In the genomic region with DNA sequence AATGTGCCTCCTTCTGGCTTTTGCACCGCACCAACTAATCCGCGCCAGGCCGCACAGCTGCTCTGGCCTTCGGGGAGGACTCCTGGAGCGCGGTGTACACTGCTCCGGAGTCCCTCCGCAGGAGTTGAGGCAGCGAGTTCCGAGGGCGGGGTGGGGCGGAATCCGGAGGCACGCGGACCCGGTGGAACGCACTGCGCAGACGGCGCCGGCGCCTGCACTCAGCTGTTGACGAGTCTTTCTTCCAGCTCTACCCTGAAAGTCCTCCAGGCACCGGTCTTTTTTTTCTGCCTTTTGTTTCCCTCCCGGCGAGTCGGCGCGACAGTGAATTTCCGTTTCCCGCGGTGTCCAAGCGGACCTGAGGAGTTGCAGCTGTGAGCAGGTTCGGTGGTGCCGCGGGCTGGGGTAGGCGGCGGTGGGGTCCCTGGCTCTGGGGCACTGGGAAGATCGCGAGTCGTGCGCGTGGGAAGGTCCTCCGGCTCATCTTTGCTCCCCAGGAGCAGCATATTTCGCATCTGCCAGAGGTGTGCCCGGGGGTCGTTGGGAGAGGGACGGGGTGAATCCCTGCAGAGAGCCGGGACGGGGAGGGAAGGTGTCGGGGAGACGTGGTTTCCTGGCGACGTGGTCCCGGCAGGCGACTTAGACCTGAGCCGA, we compare ENCODE assay signal across 1 cellular context.
A peak's percentile ranks its signal among the peaks of the same experiment; 100 is the strongest.
TF ChIP-seq lines count a peak whose summit lies in the region.

No MANE protein-coding gene starts in this region.

TF ChIP-seq in K562, 482 proteins besides CTCF, POLR2A, EP300 and RAD21 (continued from another document):
- TF ChIP-seq, protein P1, sequence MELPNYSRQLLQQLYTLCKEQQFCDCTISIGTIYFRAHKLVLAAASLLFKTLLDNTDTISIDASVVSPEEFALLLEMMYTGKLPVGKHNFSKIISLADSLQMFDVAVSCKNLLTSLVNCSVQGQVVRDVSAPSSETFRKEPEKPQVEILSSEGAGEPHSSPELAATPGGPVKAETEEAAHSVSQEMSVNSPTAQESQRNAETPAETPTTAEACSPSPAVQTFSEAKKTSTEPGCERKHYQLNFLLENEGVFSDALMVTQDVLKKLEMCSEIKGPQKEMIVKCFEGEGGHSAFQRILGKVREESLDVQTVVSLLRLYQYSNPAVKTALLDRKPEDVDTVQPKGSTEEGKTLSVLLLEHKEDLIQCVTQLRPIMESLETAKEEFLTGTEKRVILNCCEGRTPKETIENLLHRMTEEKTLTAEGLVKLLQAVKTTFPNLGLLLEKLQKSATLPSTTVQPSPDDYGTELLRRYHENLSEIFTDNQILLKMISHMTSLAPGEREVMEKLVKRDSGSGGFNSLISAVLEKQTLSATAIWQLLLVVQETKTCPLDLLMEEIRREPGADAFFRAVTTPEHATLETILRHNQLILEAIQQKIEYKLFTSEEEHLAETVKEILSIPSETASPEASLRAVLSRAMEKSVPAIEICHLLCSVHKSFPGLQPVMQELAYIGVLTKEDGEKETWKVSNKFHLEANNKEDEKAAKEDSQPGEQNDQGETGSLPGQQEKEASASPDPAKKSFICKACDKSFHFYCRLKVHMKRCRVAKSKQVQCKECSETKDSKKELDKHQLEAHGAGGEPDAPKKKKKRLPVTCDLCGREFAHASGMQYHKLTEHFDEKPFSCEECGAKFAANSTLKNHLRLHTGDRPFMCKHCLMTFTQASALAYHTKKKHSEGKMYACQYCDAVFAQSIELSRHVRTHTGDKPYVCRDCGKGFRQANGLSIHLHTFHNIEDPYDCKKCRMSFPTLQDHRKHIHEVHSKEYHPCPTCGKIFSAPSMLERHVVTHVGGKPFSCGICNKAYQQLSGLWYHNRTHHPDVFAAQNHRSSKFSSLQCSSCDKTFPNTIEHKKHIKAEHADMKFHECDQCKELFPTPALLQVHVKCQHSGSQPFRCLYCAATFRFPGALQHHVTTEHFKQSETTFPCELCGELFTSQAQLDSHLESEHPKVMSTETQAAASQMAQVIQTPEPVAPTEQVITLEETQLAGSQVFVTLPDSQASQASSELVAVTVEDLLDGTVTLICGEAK (IDR thresholded peaks at IDR 0.05): peak; percentile 54
- TF ChIP-seq, protein P1 (CRISPR knock-in tag; IDR thresholded peaks at IDR 0.05): no peak
- TF ChIP-seq ATF7 (IDR thresholded peaks at IDR 0.05): no peak
- TF ChIP-seq, protein P2, sequence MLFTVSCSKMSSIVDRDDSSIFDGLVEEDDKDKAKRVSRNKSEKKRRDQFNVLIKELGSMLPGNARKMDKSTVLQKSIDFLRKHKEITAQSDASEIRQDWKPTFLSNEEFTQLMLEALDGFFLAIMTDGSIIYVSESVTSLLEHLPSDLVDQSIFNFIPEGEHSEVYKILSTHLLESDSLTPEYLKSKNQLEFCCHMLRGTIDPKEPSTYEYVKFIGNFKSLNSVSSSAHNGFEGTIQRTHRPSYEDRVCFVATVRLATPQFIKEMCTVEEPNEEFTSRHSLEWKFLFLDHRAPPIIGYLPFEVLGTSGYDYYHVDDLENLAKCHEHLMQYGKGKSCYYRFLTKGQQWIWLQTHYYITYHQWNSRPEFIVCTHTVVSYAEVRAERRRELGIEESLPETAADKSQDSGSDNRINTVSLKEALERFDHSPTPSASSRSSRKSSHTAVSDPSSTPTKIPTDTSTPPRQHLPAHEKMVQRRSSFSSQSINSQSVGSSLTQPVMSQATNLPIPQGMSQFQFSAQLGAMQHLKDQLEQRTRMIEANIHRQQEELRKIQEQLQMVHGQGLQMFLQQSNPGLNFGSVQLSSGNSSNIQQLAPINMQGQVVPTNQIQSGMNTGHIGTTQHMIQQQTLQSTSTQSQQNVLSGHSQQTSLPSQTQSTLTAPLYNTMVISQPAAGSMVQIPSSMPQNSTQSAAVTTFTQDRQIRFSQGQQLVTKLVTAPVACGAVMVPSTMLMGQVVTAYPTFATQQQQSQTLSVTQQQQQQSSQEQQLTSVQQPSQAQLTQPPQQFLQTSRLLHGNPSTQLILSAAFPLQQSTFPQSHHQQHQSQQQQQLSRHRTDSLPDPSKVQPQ (CRISPR knock-in tag; IDR thresholded peaks at IDR 0.05; ENCODE audit: borderline replicate concordance): no peak
- peak; percentile 68; the same call in 1 of the 2 replicates for TF ChIP-seq RNF2 (IDR thresholded peaks at IDR 0.05)
- TF ChIP-seq, protein P3, sequence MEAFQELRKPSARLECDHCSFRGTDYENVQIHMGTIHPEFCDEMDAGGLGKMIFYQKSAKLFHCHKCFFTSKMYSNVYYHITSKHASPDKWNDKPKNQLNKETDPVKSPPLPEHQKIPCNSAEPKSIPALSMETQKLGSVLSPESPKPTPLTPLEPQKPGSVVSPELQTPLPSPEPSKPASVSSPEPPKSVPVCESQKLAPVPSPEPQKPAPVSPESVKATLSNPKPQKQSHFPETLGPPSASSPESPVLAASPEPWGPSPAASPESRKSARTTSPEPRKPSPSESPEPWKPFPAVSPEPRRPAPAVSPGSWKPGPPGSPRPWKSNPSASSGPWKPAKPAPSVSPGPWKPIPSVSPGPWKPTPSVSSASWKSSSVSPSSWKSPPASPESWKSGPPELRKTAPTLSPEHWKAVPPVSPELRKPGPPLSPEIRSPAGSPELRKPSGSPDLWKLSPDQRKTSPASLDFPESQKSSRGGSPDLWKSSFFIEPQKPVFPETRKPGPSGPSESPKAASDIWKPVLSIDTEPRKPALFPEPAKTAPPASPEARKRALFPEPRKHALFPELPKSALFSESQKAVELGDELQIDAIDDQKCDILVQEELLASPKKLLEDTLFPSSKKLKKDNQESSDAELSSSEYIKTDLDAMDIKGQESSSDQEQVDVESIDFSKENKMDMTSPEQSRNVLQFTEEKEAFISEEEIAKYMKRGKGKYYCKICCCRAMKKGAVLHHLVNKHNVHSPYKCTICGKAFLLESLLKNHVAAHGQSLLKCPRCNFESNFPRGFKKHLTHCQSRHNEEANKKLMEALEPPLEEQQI (IDR thresholded peaks at IDR 0.05): no peak
- no peak for TF ChIP-seq BACH1 (tag; IDR thresholded peaks at IDR 0.05)
- TF ChIP-seq RBM34 (IDR thresholded peaks at IDR 0.05; ENCODE audit: borderline replicate concordance, insufficient read depth, low read length): no peak
- TF ChIP-seq, protein P4, sequence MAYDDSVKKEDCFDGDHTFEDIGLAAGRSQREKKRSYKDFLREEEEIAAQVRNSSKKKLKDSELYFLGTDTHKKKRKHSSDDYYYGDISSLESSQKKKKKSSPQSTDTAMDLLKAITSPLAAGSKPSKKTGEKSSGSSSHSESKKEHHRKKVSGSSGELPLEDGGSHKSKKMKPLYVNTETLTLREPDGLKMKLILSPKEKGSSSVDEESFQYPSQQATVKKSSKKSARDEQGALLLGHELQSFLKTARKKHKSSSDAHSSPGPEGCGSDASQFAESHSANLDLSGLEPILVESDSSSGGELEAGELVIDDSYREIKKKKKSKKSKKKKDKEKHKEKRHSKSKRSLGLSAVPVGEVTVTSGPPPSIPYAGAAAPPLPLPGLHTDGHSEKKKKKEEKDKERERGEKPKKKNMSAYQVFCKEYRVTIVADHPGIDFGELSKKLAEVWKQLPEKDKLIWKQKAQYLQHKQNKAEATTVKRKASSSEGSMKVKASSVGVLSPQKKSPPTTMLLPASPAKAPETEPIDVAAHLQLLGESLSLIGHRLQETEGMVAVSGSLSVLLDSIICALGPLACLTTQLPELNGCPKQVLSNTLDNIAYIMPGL (CRISPR knock-in tag; IDR thresholded peaks at IDR 0.05): no peak
- TF ChIP-seq TBL1XR1 (IDR thresholded peaks at IDR 0.05; ENCODE audit: low read length in 2 of 2): no peak
- no peak for TF ChIP-seq ARHGAP35 (IDR thresholded peaks at IDR 0.05; ENCODE audit: partially characterized antibody)
- no peak for TF ChIP-seq ZSCAN32 (CRISPR knock-in tag; IDR thresholded peaks at IDR 0.05)
- TF ChIP-seq ADNP (tag; IDR thresholded peaks at IDR 0.05): no peak
- no peak for TF ChIP-seq HIVEP1 (CRISPR knock-in tag; IDR thresholded peaks at IDR 0.05)
- TF ChIP-seq ZNF57 (CRISPR knock-in tag; IDR thresholded peaks at IDR 0.05): no peak
- no peak for TF ChIP-seq SREBF2 (CRISPR knock-in tag; IDR thresholded peaks at IDR 0.05)
TF ChIP-seq in K562: peak in this region for 14.
